ENCODE assay signal across 1 cellular context in the genomic region with DNA sequence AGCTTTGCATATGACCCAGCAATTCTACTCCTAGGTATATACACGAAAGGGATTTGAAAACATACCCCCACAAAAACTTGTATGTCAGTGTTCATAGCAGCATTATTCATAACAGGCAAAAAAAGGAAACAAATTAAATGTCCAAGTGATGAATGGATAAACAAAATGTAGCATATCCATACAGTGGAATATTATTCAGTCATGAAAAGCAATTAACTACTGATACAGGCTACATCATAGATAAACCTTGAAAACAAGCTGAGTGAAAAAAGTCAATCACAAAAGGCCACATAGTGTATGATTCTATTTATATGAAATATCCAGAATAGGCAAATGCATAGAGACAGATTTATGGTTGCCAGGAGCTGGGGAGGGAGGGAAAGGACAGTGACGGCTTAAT.
TF ChIP-seq lines count a peak whose summit lies in the region.

No MANE protein-coding gene starts in this region.

TF ChIP-seq in SK-N-SH treated with all-trans-retinoic acid at 6 μM for 48 hours, 23 proteins besides CTCF, POLR2A, EP300 and RAD21 (continued from another document):
- TF ChIP-seq, protein P1, sequence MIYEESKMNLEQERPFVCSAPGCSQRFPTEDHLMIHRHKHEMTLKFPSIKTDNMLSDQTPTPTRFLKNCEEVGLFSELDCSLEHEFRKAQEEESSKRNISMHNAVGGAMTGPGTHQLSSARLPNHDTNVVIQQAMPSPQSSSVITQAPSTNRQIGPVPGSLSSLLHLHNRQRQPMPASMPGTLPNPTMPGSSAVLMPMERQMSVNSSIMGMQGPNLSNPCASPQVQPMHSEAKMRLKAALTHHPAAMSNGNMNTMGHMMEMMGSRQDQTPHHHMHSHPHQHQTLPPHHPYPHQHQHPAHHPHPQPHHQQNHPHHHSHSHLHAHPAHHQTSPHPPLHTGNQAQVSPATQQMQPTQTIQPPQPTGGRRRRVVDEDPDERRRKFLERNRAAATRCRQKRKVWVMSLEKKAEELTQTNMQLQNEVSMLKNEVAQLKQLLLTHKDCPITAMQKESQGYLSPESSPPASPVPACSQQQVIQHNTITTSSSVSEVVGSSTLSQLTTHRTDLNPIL (CRISPR knock-in tag; IDR thresholded peaks at IDR 0.05; ENCODE audit: low read depth), result no peak
